1 cellular context compared by ENCODE assay signal in the genomic region with DNA sequence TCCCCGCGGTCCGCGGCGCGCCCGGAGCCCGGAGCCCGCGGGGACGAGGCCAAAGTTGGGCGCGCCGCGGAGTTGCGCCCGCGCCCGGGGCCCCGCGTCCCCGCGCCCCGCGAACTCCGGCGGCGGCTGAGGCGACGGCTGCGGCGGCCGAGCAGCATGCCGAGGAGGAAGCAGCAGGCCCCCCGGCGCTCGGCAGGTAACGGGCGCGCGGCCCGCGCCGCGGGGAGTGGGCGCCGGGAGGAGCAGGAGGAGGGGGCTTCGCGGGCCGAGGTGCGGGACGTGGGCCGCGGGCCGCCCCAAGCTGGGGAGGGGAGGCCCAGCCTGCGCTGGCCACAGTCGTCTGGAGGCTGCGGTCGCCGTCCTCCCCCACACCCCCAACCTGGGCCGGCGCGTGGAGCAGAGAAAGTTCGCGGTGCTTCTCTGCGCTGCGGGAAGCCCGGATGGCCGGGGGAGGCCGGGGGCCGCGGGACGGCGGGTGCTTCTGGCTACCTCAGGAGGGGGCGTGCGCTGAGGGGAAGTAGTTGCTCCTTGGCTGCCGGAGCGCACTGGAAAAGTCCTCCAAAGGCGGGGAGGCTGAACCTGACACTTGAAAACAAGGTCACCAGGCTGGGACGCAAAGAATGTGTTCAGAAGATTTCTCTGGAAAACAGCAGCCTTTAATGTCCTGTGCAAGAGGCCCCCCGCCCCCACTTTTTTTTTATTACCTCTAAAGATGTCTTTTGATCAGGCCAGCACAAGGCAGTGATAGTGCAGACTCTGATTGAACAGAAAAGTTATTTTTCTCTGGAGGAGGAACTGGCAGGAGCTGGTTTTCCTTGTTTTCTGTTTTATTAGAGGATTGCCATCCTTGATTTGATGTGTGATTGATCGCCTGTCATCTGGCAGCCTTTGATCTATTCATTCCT.
TF ChIP-seq lines count a peak whose summit lies in the region.

No MANE protein-coding gene starts in this region.

TF ChIP-seq in GM23338, 12 proteins besides CTCF, POLR2A, EP300 and RAD21:
- TF ChIP-seq, protein P1, sequence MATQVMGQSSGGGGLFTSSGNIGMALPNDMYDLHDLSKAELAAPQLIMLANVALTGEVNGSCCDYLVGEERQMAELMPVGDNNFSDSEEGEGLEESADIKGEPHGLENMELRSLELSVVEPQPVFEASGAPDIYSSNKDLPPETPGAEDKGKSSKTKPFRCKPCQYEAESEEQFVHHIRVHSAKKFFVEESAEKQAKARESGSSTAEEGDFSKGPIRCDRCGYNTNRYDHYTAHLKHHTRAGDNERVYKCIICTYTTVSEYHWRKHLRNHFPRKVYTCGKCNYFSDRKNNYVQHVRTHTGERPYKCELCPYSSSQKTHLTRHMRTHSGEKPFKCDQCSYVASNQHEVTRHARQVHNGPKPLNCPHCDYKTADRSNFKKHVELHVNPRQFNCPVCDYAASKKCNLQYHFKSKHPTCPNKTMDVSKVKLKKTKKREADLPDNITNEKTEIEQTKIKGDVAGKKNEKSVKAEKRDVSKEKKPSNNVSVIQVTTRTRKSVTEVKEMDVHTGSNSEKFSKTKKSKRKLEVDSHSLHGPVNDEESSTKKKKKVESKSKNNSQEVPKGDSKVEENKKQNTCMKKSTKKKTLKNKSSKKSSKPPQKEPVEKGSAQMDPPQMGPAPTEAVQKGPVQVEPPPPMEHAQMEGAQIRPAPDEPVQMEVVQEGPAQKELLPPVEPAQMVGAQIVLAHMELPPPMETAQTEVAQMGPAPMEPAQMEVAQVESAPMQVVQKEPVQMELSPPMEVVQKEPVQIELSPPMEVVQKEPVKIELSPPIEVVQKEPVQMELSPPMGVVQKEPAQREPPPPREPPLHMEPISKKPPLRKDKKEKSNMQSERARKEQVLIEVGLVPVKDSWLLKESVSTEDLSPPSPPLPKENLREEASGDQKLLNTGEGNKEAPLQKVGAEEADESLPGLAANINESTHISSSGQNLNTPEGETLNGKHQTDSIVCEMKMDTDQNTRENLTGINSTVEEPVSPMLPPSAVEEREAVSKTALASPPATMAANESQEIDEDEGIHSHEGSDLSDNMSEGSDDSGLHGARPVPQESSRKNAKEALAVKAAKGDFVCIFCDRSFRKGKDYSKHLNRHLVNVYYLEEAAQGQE (IDR thresholded peaks at IDR 0.05; ENCODE audit: unreplicated experiment): no peak
- 0 out of 2 replicates have a peak, but pooled peaks have one; percentile 20 for TF ChIP-seq ETS1 (IDR thresholded peaks at IDR 0.05)
